In genomic region chr14:105774001-105774400, GRCh38 we compare ENCODE assay signal across 24 cellular contexts.
DNase-seq lines count a peak whose midpoint lies in the region; ATAC-seq and TF ChIP-seq lines count a peak whose summit lies in the region.
"Had no signal": no experiment of that assay in that cellular context is flagged by ENCODE, and none has a peak within 500 bp of the region (broad histone marks: within the 10 kb centered on the region; RNA-seq: fewer than 3 reads in every experiment).

No MANE protein-coding gene starts in this region.

- peak; percentile 66 for TF ChIP-seq CTCF in VCaP (conservative IDR thresholded peaks at IDR 0.05)

- no peak overlapping the region for H3K27ac Mint-ChIP-seq in activated T-cell treated with anti-CD3 and anti-CD28 coated beads, Interleukin-2, amount 50 U/mL, for 24 hours
- H3K27ac Mint-ChIP-seq in stimulated activated naive B cell treated with anti-CD40 and anti-IgM and Interleukin-4, amounts not matched to agents 10 μg/mL and 1 μg/mL and 100 μg/mL, for 72 hours = peak overlapping the region; percentile 99
- H3K27ac Mint-ChIP-seq: activated naive CD8-positive, alpha-beta T cell; activated T-helper 17 cell treated with anti-CD3 and anti-CD28 coated beads, Interleukin-2, amount 50 U/mL, for 72 hours; nephron progenitor cell; T-helper 2 cell treated with Interferon-gamma antibody and Interleukin-4, amounts not matched to agents 5 μg/mL and 100 μg/mL, for 36 hours; WTC11 had no signal

- peak overlapping the region; percentile 33 for H3K4me3 Mint-ChIP-seq in activated T-cell treated with anti-CD3 and anti-CD28 coated beads, Interleukin-2, amount 50 U/mL, for 4 hours
- H3K4me3 Mint-ChIP-seq in activated T-cell treated with anti-CD3 and anti-CD28 coated beads, Interleukin-2, amount 50 U/mL, for 24 hours = no peak overlapping the region
- peak overlapping the region; percentile 96 for H3K4me3 Mint-ChIP-seq in stimulated activated naive B cell treated with anti-CD40 and anti-IgM and Interleukin-4, amounts not matched to agents 10 μg/mL and 1 μg/mL and 100 μg/mL, for 72 hours
- H3K4me3 Mint-ChIP-seq: activated naive CD8-positive, alpha-beta T cell; activated T-helper 17 cell treated with anti-CD3 and anti-CD28 coated beads, Interleukin-2, amount 50 U/mL, for 72 hours; central memory CD8-positive, alpha-beta T cell; nephron progenitor cell; T-helper 2 cell treated with Interferon-gamma antibody and Interleukin-4, amounts not matched to agents 5 μg/mL and 100 μg/mL, for 36 hours; WTC11 had no signal

- ATAC-seq in activated T-cell treated with anti-CD3 and anti-CD28 coated beads, Interleukin-2, amount 50 U/mL, for 4 hours = no peak
- no peak for ATAC-seq in stimulated activated naive B cell treated with anti-CD40 and anti-IgM and Interleukin-4, amounts not matched to agents 10 μg/mL and 1 μg/mL and 100 μg/mL, for 72 hours (replicated peaks)
- ATAC-seq in GM21423 (IDR thresholded peaks at IDR 0.05; ENCODE audit: unreplicated experiment) = no peak
- ATAC-seq: activated T-helper 17 cell treated with anti-CD3 and anti-CD28 coated beads, Interleukin-2, amount 50 U/mL, for 72 hours; WTC11 had no signal

- peaks cover 15% of the 10 kb centered on the region for H3K9me3 Mint-ChIP-seq in activated T-cell treated with anti-CD3 and anti-CD28 coated beads, Interleukin-2, amount 50 U/mL, for 4 hours
- peaks cover 6% of the 10 kb centered on the region for H3K9me3 Mint-ChIP-seq in activated T-cell treated with anti-CD3 and anti-CD28 coated beads, Interleukin-2, amount 50 U/mL, for 24 hours
- peaks cover 15 to 18% of the 10 kb centered on the region in 2 donors for H3K9me3 Mint-ChIP-seq in stimulated activated naive B cell treated with anti-CD40 and anti-IgM and Interleukin-4, amounts not matched to agents 10 μg/mL and 1 μg/mL and 100 μg/mL, for 72 hours
- H3K9me3 Mint-ChIP-seq: T-helper 2 cell treated with Interferon-gamma antibody and Interleukin-4, amounts not matched to agents 5 μg/mL and 100 μg/mL, for 36 hours had no signal

- H3K27ac ChIP-seq in VCaP (no peak overlapping the region), substantia nigra (ENCODE audit: low read depth, low read length, poor library complexity, severe bottlenecking) (no peak overlapping the region)
- H3K27ac ChIP-seq: parathyroid adenoma, right atrium auricular region had no signal

- DNase-seq in activated T-cell treated with anti-CD3 and anti-CD28 coated beads, Interleukin-2, amount 50 U/mL, for 4 hours = no peak
- DNase-seq in activated T-cell treated with anti-CD3 and anti-CD28 coated beads, Interleukin-2, amount 50 U/mL, for 24 hours = no peak
- DNase-seq in NCI-H1105 (lab: John Stamatoyannopoulos, UW) = peak; percentile 3
- no peak for DNase-seq in stimulated activated naive B cell treated with anti-CD40 and anti-IgM and Interleukin-4, amounts not matched to agents 10 μg/mL and 1 μg/mL and 100 μg/mL, for 72 hours
- DNase-seq in AML-193 (lab: John Stamatoyannopoulos, UW) = no peak
- DNase-seq in substantia nigra (lab: John Stamatoyannopoulos, UW) = no peak
- DNase-seq: activated CD4-positive, alpha-beta T cell treated with anti-CD3 and anti-CD28 coated beads, Interleukin-2, amount 50 U/mL, for 4 hours; BE2C; COR-L47; dermis blood vessel endothelial cell; NCI-H1436; NCI-H524; nephron progenitor cell; spleen; stimulated activated CD4-positive, alpha-beta T cell treated with anti-CD3 and anti-CD28 coated beads, Interleukin-4, amount 100 ng/mL, for 1 hour had no signal

- no peaks in the 10 kb centered on the region for H3K36me3 Mint-ChIP-seq in activated T-cell treated with anti-CD3 and anti-CD28 coated beads, Interleukin-2, amount 50 U/mL, for 4 hours (ENCODE audit: insufficient read depth)
- H3K36me3 Mint-ChIP-seq in activated T-cell treated with anti-CD3 and anti-CD28 coated beads, Interleukin-2, amount 50 U/mL, for 24 hours (ENCODE audit: low read depth) = no peaks in the 10 kb centered on the region
- H3K36me3 Mint-ChIP-seq in stimulated activated naive B cell treated with anti-CD40 and anti-IgM and Interleukin-4, amounts not matched to agents 10 μg/mL and 1 μg/mL and 100 μg/mL, for 72 hours = peaks cover 76 to 85% of the 10 kb centered on the region in 2 donors
- H3K36me3 Mint-ChIP-seq: activated naive CD8-positive, alpha-beta T cell had no signal

- peaks cover 3% of the 10 kb centered on the region for H3K4me1 Mint-ChIP-seq in activated T-cell treated with anti-CD3 and anti-CD28 coated beads, Interleukin-2, amount 50 U/mL, for 4 hours (ENCODE audit: low read depth)
- H3K4me1 Mint-ChIP-seq in activated T-cell treated with anti-CD3 and anti-CD28 coated beads, Interleukin-2, amount 50 U/mL, for 24 hours (ENCODE audit: low read depth) = peaks cover 7% of the 10 kb centered on the region
- peaks cover 65 to 87% of the 10 kb centered on the region in 2 donors for H3K4me1 Mint-ChIP-seq in stimulated activated naive B cell treated with anti-CD40 and anti-IgM and Interleukin-4, amounts not matched to agents 10 μg/mL and 1 μg/mL and 100 μg/mL, for 72 hours
- H3K4me1 Mint-ChIP-seq: activated T-helper 17 cell treated with anti-CD3 and anti-CD28 coated beads, Interleukin-2, amount 50 U/mL, for 72 hours; nephron progenitor cell; WTC11 had no signal

- H3K27me3 Mint-ChIP-seq in activated T-cell treated with anti-CD3 and anti-CD28 coated beads, Interleukin-2, amount 50 U/mL, for 4 hours (ENCODE audit: low read depth) = peaks cover 14% of the 10 kb centered on the region
- peaks cover 17% of the 10 kb centered on the region for H3K27me3 Mint-ChIP-seq in activated T-cell treated with anti-CD3 and anti-CD28 coated beads, Interleukin-2, amount 50 U/mL, for 24 hours
- peaks cover 14 to 33% of the 10 kb centered on the region in 2 donors for H3K27me3 Mint-ChIP-seq in stimulated activated naive B cell treated with anti-CD40 and anti-IgM and Interleukin-4, amounts not matched to agents 10 μg/mL and 1 μg/mL and 100 μg/mL, for 72 hours
